In genomic region chr17:48176456-48176855, GRCh38 we compare ENCODE assay signal across 14 cellular contexts.
DNase-seq lines count a peak whose midpoint lies in the region; ATAC-seq and TF ChIP-seq lines count a peak whose summit lies in the region.
"Had no signal": no experiment of that assay in that cellular context is flagged by ENCODE, and none has a peak within 500 bp of the region (broad histone marks: within the 10 kb centered on the region; RNA-seq: fewer than 3 reads in every experiment).

No MANE protein-coding gene starts in this region.

- TF ChIP-seq CTCF in natural killer cell (IDR thresholded peaks at IDR 0.05) = no peak
- no peak for TF ChIP-seq CTCF in astrocyte of the cerebellum (IDR thresholded peaks at IDR 0.05; ENCODE audit: low read depth, low read length, missing control alignments)
- no peak for TF ChIP-seq CTCF in nephron (IDR thresholded peaks at IDR 0.05; ENCODE audit: unreplicated experiment in 3 of 3)
- no peak for TF ChIP-seq CTCF in type B pancreatic cell (conservative IDR thresholded peaks at IDR 0.05)

- no peaks in the 10 kb centered on the region for H3K27me3 Mint-ChIP-seq in natural killer cell (ENCODE audit: low read depth in 2 of 2)
- no peaks in the 10 kb centered on the region for H3K27me3 Mint-ChIP-seq in natural killer cell treated with Interleukin-12 subunit alpha and Interleukin-12 subunit beta and Interleukin-15 and Interleukin-18, amount 100 ng/mL, for 72 hours
- H3K27me3 Mint-ChIP-seq in nephron (ENCODE audit: low read depth) = peaks cover 30% of the 10 kb centered on the region
- H3K27me3 Mint-ChIP-seq in type B pancreatic cell = peaks cover 37% of the 10 kb centered on the region

- no peak for ATAC-seq in natural killer cell
- ATAC-seq in natural killer cell treated with Interleukin-12 subunit alpha and Interleukin-12 subunit beta and Interleukin-15 and Interleukin-18, amount 100 ng/mL, for 72 hours = no peak
- ATAC-seq in HG03354 (IDR thresholded peaks at IDR 0.05; ENCODE audit: poor library complexity, severe bottlenecking, unreplicated experiment) = no peak
- ATAC-seq in HG02588 (IDR thresholded peaks at IDR 0.05; ENCODE audit: unreplicated experiment) = no peak

- in situ Hi-C loops in astrocyte of the cerebellum (cut with HindIII; ENCODE audit: low sequenced_read_pairs) = no loop called here

- H3K27ac Mint-ChIP-seq in natural killer cell = peak overlapping the region; percentile 1 to 17
- H3K27ac Mint-ChIP-seq in natural killer cell treated with Interleukin-12 subunit alpha and Interleukin-12 subunit beta and Interleukin-15 and Interleukin-18, amount 100 ng/mL, for 72 hours = no peak overlapping the region
- H3K27ac Mint-ChIP-seq in nephron = peak overlapping the region; percentile 12 to 70 (median 15)
- no peak overlapping the region for H3K27ac Mint-ChIP-seq in type B pancreatic cell

- H3K4me3 Mint-ChIP-seq in natural killer cell (no peak overlapping the region), nephron (no peak overlapping the region), type B pancreatic cell (no peak overlapping the region)
- no peak overlapping the region for H3K4me3 Mint-ChIP-seq in natural killer cell treated with Interleukin-12 subunit alpha and Interleukin-12 subunit beta and Interleukin-15 and Interleukin-18, amount 100 ng/mL, for 72 hours

- H3K36me3 Mint-ChIP-seq in natural killer cell = peaks cover 23% of the 10 kb centered on the region
- H3K36me3 Mint-ChIP-seq in natural killer cell treated with Interleukin-12 subunit alpha and Interleukin-12 subunit beta and Interleukin-15 and Interleukin-18, amount 100 ng/mL, for 72 hours = peaks cover 23% of the 10 kb centered on the region
- H3K36me3 Mint-ChIP-seq in nephron (ENCODE audit: low read depth) = no peaks in the 10 kb centered on the region
- no peaks in the 10 kb centered on the region for H3K36me3 Mint-ChIP-seq in type B pancreatic cell

- H3K9me3 Mint-ChIP-seq in natural killer cell (no peaks in the 10 kb centered on the region), nephron (no peaks in the 10 kb centered on the region), type B pancreatic cell (no peaks in the 10 kb centered on the region)
- H3K9me3 Mint-ChIP-seq in natural killer cell treated with Interleukin-12 subunit alpha and Interleukin-12 subunit beta and Interleukin-15 and Interleukin-18, amount 100 ng/mL, for 72 hours = no peaks in the 10 kb centered on the region

- intact Hi-C loops in natural killer cell (cut with micrococcal nuclease) = no loop called here

- peaks cover 15 to 16% of the 10 kb centered on the region in 2 donors for H3K4me1 Mint-ChIP-seq in natural killer cell
- H3K4me1 Mint-ChIP-seq in natural killer cell treated with Interleukin-12 subunit alpha and Interleukin-12 subunit beta and Interleukin-15 and Interleukin-18, amount 100 ng/mL, for 72 hours (ENCODE audit: low read depth in 2 of 2) = peaks cover 26 to 30% of the 10 kb centered on the region in 2 donors
- peaks cover 15% of the 10 kb centered on the region for H3K4me1 Mint-ChIP-seq in nephron
- no peaks in the 10 kb centered on the region for H3K4me1 Mint-ChIP-seq in type B pancreatic cell (ENCODE audit: unreplicated experiment)

- no peak overlapping the region for H3K4me3 ChIP-seq in astrocyte of the cerebellum (ENCODE audit: low read depth, low read length)
- H3K4me3 ChIP-seq: HAP-1 had no signal

- DNase-seq in natural killer cell (no peak), astrocyte of the cerebellum (ENCODE audit: low read depth) (peak; percentile 41), type B pancreatic cell (ENCODE audit: extremely low spot score, unreplicated experiment) (no peak), NCI-H2227 treated with DMSO at 0.1 percent for 48 hours (lab: John Stamatoyannopoulos, UW) (no peak)
- no peak for DNase-seq in natural killer cell treated with Interleukin-12 subunit alpha and Interleukin-12 subunit beta and Interleukin-15 and Interleukin-18, amount 100 ng/mL, for 72 hours (ENCODE audit: low spot score)
- DNase-seq: C1 segment of cervical spinal cord, DND-41, NCI-H1048, NCI-H146, NCI-H2081 treated with DMSO at 0.1 percent for 48 hours had no signal

Comparison
In these comparisons a context has a peak if more than half of its experiments do, and no peak if none do; other contexts are left out.
1. H3K27ac Mint-ChIP-seq: peak in natural killer cell (2 of 2) and nephron (3 of 3); none in natural killer cell treated with Interleukin-12 subunit alpha and Interleukin-12 subunit beta and Interleukin-15 and Interleukin-18, amount 100 ng/mL, for 72 hours (0 of 2) and type B pancreatic cell (single experiment).